ENCODE assay signal across 1 cellular context in genomic region chr11:65529475-65530156, GRCh38.
TF ChIP-seq lines count a peak whose summit lies in the region.

No MANE protein-coding gene starts in this region.

TF ChIP-seq in HepG2, 621 proteins besides CTCF, POLR2A, EP300 and RAD21 (continues in another document):
- no peak for TF ChIP-seq HOXA7 (CRISPR knock-in tag; IDR thresholded peaks at IDR 0.05)
- peak; percentile 57; the same call in 1 of the 2 replicates for TF ChIP-seq UBTF (CRISPR knock-in tag; IDR thresholded peaks at IDR 0.05)
- TF ChIP-seq, protein P1, sequence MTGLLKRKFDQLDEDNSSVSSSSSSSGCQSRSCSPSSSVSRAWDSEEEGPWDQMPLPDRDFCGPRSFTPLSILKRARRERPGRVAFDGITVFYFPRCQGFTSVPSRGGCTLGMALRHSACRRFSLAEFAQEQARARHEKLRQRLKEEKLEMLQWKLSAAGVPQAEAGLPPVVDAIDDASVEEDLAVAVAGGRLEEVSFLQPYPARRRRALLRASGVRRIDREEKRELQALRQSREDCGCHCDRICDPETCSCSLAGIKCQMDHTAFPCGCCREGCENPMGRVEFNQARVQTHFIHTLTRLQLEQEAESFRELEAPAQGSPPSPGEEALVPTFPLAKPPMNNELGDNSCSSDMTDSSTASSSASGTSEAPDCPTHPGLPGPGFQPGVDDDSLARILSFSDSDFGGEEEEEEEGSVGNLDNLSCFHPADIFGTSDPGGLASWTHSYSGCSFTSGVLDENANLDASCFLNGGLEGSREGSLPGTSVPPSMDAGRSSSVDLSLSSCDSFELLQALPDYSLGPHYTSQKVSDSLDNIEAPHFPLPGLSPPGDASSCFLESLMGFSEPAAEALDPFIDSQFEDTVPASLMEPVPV (CRISPR knock-in tag; IDR thresholded peaks at IDR 0.05) = no peak
- TF ChIP-seq ZFP90 (CRISPR knock-in tag; IDR thresholded peaks at IDR 0.05; ENCODE audit: borderline replicate concordance) = 0 out of 2 replicates have a peak, but pooled peaks have one; percentile 59
- TF ChIP-seq ZNF205 (CRISPR knock-in tag; IDR thresholded peaks at IDR 0.05) = no peak
- TF ChIP-seq, protein P2, sequence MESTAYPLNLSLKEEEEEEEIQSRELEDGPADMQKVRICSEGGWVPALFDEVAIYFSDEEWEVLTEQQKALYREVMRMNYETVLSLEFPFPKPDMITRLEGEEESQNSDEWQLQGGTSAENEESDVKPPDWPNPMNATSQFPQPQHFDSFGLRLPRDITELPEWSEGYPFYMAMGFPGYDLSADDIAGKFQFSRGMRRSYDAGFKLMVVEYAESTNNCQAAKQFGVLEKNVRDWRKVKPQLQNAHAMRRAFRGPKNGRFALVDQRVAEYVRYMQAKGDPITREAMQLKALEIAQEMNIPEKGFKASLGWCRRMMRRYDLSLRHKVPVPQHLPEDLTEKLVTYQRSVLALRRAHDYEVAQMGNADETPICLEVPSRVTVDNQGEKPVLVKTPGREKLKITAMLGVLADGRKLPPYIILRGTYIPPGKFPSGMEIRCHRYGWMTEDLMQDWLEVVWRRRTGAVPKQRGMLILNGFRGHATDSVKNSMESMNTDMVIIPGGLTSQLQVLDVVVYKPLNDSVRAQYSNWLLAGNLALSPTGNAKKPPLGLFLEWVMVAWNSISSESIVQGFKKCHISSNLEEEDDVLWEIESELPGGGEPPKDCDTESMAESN (CRISPR knock-in tag; conservative IDR thresholded peaks at IDR 0.05) = 0 out of 2 replicates have a peak, but pooled peaks have one; percentile 63
- no peak for TF ChIP-seq MLX (CRISPR knock-in tag; IDR thresholded peaks at IDR 0.05)
- TF ChIP-seq ARHGAP35 (CRISPR knock-in tag; IDR thresholded peaks at IDR 0.05; ENCODE audit: borderline replicate concordance) = no peak
- TF ChIP-seq NRL (CRISPR knock-in tag; IDR thresholded peaks at IDR 0.05; ENCODE audit: borderline replicate concordance) = no peak
- TF ChIP-seq, protein P3, sequence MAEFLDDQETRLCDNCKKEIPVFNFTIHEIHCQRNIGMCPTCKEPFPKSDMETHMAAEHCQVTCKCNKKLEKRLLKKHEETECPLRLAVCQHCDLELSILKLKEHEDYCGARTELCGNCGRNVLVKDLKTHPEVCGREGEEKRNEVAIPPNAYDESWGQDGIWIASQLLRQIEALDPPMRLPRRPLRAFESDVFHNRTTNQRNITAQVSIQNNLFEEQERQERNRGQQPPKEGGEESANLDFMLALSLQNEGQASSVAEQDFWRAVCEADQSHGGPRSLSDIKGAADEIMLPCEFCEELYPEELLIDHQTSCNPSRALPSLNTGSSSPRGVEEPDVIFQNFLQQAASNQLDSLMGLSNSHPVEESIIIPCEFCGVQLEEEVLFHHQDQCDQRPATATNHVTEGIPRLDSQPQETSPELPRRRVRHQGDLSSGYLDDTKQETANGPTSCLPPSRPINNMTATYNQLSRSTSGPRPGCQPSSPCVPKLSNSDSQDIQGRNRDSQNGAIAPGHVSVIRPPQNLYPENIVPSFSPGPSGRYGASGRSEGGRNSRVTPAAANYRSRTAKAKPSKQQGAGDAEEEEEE (CRISPR knock-in tag; IDR thresholded peaks at IDR 0.05; ENCODE audit: borderline replicate concordance) = no peak
- no peak for TF ChIP-seq RARG (CRISPR knock-in tag; IDR thresholded peaks at IDR 0.05; ENCODE audit: low read depth)
- TF ChIP-seq FOXP1 (IDR thresholded peaks at IDR 0.05) = no peak
- no peak for TF ChIP-seq FOXP1 (CRISPR knock-in tag; IDR thresholded peaks at IDR 0.05)
- no peak for TF ChIP-seq MTF1 (CRISPR knock-in tag; IDR thresholded peaks at IDR 0.05)
- TF ChIP-seq KDM5B (CRISPR knock-in tag; IDR thresholded peaks at IDR 0.05; ENCODE audit: borderline replicate concordance) = no peak; the same call in 1 of the 2 replicates
- no peak for TF ChIP-seq SRSF4 (IDR thresholded peaks at IDR 0.05; ENCODE audit: low read depth, low read length, poor library complexity, severe bottlenecking)
- TF ChIP-seq CCDC6 (CRISPR knock-in tag; IDR thresholded peaks at IDR 0.05) = no peak
- peak; percentile 97 for TF ChIP-seq RXRA (CRISPR knock-in tag; IDR thresholded peaks at IDR 0.05)
- TF ChIP-seq, protein P4, sequence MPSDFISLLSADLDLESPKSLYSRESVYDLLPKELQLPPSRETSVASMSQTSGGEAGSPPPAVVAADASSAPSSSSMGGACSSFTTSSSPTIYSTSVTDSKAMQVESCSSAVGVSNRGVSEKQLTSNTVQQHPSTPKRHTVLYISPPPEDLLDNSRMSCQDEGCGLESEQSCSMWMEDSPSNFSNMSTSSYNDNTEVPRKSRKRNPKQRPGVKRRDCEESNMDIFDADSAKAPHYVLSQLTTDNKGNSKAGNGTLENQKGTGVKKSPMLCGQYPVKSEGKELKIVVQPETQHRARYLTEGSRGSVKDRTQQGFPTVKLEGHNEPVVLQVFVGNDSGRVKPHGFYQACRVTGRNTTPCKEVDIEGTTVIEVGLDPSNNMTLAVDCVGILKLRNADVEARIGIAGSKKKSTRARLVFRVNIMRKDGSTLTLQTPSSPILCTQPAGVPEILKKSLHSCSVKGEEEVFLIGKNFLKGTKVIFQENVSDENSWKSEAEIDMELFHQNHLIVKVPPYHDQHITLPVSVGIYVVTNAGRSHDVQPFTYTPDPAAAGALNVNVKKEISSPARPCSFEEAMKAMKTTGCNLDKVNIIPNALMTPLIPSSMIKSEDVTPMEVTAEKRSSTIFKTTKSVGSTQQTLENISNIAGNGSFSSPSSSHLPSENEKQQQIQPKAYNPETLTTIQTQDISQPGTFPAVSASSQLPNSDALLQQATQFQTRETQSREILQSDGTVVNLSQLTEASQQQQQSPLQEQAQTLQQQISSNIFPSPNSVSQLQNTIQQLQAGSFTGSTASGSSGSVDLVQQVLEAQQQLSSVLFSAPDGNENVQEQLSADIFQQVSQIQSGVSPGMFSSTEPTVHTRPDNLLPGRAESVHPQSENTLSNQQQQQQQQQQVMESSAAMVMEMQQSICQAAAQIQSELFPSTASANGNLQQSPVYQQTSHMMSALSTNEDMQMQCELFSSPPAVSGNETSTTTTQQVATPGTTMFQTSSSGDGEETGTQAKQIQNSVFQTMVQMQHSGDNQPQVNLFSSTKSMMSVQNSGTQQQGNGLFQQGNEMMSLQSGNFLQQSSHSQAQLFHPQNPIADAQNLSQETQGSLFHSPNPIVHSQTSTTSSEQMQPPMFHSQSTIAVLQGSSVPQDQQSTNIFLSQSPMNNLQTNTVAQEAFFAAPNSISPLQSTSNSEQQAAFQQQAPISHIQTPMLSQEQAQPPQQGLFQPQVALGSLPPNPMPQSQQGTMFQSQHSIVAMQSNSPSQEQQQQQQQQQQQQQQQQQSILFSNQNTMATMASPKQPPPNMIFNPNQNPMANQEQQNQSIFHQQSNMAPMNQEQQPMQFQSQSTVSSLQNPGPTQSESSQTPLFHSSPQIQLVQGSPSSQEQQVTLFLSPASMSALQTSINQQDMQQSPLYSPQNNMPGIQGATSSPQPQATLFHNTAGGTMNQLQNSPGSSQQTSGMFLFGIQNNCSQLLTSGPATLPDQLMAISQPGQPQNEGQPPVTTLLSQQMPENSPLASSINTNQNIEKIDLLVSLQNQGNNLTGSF (CRISPR knock-in tag; IDR thresholded peaks at IDR 0.05) = no peak
- TF ChIP-seq, protein P5, sequence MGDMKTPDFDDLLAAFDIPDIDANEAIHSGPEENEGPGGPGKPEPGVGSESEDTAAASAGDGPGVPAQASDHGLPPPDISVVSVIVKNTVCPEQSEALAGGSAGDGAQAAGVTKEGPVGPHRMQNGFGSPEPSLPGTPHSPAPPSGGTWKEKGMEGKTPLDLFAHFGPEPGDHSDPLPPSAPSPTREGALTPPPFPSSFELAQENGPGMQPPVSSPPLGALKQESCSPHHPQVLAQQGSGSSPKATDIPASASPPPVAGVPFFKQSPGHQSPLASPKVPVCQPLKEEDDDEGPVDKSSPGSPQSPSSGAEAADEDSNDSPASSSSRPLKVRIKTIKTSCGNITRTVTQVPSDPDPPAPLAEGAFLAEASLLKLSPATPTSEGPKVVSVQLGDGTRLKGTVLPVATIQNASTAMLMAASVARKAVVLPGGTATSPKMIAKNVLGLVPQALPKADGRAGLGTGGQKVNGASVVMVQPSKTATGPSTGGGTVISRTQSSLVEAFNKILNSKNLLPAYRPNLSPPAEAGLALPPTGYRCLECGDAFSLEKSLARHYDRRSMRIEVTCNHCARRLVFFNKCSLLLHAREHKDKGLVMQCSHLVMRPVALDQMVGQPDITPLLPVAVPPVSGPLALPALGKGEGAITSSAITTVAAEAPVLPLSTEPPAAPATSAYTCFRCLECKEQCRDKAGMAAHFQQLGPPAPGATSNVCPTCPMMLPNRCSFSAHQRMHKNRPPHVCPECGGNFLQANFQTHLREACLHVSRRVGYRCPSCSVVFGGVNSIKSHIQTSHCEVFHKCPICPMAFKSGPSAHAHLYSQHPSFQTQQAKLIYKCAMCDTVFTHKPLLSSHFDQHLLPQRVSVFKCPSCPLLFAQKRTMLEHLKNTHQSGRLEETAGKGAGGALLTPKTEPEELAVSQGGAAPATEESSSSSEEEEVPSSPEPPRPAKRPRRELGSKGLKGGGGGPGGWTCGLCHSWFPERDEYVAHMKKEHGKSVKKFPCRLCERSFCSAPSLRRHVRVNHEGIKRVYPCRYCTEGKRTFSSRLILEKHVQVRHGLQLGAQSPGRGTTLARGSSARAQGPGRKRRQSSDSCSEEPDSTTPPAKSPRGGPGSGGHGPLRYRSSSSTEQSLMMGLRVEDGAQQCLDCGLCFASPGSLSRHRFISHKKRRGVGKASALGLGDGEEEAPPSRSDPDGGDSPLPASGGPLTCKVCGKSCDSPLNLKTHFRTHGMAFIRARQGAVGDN (CRISPR knock-in tag; IDR thresholded peaks at IDR 0.05) = peak; percentile 87
- TF ChIP-seq ZNF30 (CRISPR knock-in tag; IDR thresholded peaks at IDR 0.05) = no peak
- peak; percentile 70 for TF ChIP-seq PHF21A (CRISPR knock-in tag; IDR thresholded peaks at IDR 0.05)
- peak; percentile 100 for TF ChIP-seq ESRRA (CRISPR knock-in tag; IDR thresholded peaks at IDR 0.05; ENCODE audit: low read depth)
- TF ChIP-seq, protein P6, sequence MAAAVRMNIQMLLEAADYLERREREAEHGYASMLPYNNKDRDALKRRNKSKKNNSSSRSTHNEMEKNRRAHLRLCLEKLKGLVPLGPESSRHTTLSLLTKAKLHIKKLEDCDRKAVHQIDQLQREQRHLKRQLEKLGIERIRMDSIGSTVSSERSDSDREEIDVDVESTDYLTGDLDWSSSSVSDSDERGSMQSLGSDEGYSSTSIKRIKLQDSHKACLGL (CRISPR knock-in tag; IDR thresholded peaks at IDR 0.05) = no peak
- no peak for TF ChIP-seq MATR3 (CRISPR knock-in tag; IDR thresholded peaks at IDR 0.05)
- no peak for TF ChIP-seq CBX2 (IDR thresholded peaks at IDR 0.05; ENCODE audit: low read depth, low read length)
- no peak for TF ChIP-seq CBX2 (CRISPR knock-in tag; IDR thresholded peaks at IDR 0.05; ENCODE audit: low read depth)
- no peak for TF ChIP-seq SAFB2 (CRISPR knock-in tag; IDR thresholded peaks at IDR 0.05; ENCODE audit: borderline replicate concordance, low read depth)
- TF ChIP-seq ZMYM2 (CRISPR knock-in tag; IDR thresholded peaks at IDR 0.05) = peak; percentile 93
- TF ChIP-seq REXO4 (CRISPR knock-in tag; IDR thresholded peaks at IDR 0.05; ENCODE audit: borderline replicate concordance) = no peak
- no peak for TF ChIP-seq ZBTB8A (CRISPR knock-in tag; IDR thresholded peaks at IDR 0.05; ENCODE audit: borderline replicate concordance, low read depth)
- no peak for TF ChIP-seq PAWR (CRISPR knock-in tag; IDR thresholded peaks at IDR 0.05; ENCODE audit: borderline replicate concordance)
- peak; percentile 35; the same call in 1 of the 2 replicates for TF ChIP-seq ZFY (CRISPR knock-in tag; IDR thresholded peaks at IDR 0.05)
- 0 out of 2 replicates have a peak, but pooled peaks have one; percentile 29 for TF ChIP-seq ZNF264 (CRISPR knock-in tag; IDR thresholded peaks at IDR 0.05)
- TF ChIP-seq, protein P7, sequence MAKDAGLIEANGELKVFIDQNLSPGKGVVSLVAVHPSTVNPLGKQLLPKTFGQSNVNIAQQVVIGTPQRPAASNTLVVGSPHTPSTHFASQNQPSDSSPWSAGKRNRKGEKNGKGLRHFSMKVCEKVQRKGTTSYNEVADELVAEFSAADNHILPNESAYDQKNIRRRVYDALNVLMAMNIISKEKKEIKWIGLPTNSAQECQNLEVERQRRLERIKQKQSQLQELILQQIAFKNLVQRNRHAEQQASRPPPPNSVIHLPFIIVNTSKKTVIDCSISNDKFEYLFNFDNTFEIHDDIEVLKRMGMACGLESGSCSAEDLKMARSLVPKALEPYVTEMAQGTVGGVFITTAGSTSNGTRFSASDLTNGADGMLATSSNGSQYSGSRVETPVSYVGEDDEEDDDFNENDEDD (CRISPR knock-in tag; IDR thresholded peaks at IDR 0.05; ENCODE audit: borderline replicate concordance) = no peak; the same call in 1 of the 2 replicates
- TF ChIP-seq MYC (CRISPR knock-in tag; IDR thresholded peaks at IDR 0.05; ENCODE audit: borderline replicate concordance) = peak; percentile 41; the same call in 1 of the 2 replicates
- TF ChIP-seq FLYWCH1 (CRISPR knock-in tag; IDR thresholded peaks at IDR 0.05) = no peak
- TF ChIP-seq RBM22 (optimal IDR thresholded peaks at IDR 0.05; ENCODE audit: low read length) = no peak
- TF ChIP-seq HNRNPLL (IDR thresholded peaks at IDR 0.05; ENCODE audit: low read depth, low read length, poor library complexity, severe bottlenecking) = no peak
- TF ChIP-seq GATAD2A (CRISPR knock-in tag; IDR thresholded peaks at IDR 0.05) = peak; percentile 66
- TF ChIP-seq, protein P8, sequence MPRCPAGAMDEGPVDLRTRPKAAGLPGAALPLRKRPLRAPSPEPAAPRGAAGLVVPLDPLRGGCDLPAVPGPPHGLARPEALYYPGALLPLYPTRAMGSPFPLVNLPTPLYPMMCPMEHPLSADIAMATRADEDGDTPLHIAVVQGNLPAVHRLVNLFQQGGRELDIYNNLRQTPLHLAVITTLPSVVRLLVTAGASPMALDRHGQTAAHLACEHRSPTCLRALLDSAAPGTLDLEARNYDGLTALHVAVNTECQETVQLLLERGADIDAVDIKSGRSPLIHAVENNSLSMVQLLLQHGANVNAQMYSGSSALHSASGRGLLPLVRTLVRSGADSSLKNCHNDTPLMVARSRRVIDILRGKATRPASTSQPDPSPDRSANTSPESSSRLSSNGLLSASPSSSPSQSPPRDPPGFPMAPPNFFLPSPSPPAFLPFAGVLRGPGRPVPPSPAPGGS (CRISPR knock-in tag; IDR thresholded peaks at IDR 0.05) = no peak
- peak; percentile 18; the same call in 1 of the 2 replicates for TF ChIP-seq GATAD1 (CRISPR knock-in tag; IDR thresholded peaks at IDR 0.05)
